ENCODE assay signal across 15 cellular contexts in the genomic region with DNA sequence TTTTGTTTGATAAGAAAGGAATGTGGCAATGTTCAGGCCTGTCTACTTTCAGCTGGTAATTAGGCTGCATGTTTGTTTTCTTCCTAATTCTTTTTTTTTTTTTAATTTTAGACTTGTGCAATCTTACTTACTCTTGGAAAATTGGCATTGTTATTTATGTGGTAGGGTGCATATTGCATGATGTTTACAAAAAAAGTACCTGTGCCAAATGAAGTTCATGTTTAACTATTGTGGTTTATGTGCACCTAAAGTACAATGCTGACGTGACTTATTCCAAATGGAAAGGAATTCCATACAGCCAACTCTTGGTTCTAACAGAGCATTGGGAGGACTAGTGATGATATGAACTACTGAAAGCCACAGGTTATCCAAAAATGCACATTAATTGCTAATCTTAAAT. TPM values are rescaled to one million over a fixed set of nuclear protein-coding genes. Genes with fewer than 3 reads are reported as not detected.
DNase-seq lines count a peak whose midpoint lies in the region; ATAC-seq, FAIRE-seq and TF ChIP-seq lines count a peak whose summit lies in the region.
"Had no signal": no experiment of that assay in that cellular context is flagged by ENCODE, and none has a peak within 500 bp of the region (broad histone marks: within the 10 kb centered on the region; RNA-seq: fewer than 3 reads in every experiment).

No MANE protein-coding gene starts in this region.

- no peak overlapping the region for H3K27ac Mint-ChIP-seq in CD8-positive, alpha-beta T cell
- H3K27ac Mint-ChIP-seq: B cell; CD4-positive, alpha-beta T cell; GM23338 had no signal

- POLR2A ChIA-PET in CD8-positive, alpha-beta T cell (lab: Charles Lee) = no interaction called here

- H3K27ac ChIP-seq in right lobe of liver = no peak overlapping the region
- H3K27ac ChIP-seq in left ventricle myocardium inferior (replicated peaks) = no peak overlapping the region
- H3K27ac ChIP-seq in SJCRH30 = no peak overlapping the region
- no peak overlapping the region for H3K27ac ChIP-seq in CD8-positive, alpha-beta T cell (ENCODE audit: low read depth, low read length)

- H3K36me3 ChIP-seq in bronchial epithelial cell (ENCODE audit: control insufficient read depth, insufficient read depth, low read length) (no peaks in the 10 kb centered on the region), right lobe of liver (no peaks in the 10 kb centered on the region), left ventricle myocardium inferior (no peaks in the 10 kb centered on the region), SJCRH30 (no peaks in the 10 kb centered on the region)
- no peaks in the 10 kb centered on the region for H3K36me3 ChIP-seq in CD8-positive, alpha-beta T cell (ENCODE audit: insufficient read depth, low read length)
- H3K36me3 ChIP-seq: HAP-1 had no signal

- peaks cover 3% of the 10 kb centered on the region for H3K9me3 Mint-ChIP-seq in CD8-positive, alpha-beta T cell
- H3K9me3 Mint-ChIP-seq: CD4-positive, alpha-beta T cell; GM23338 had no signal

- no peaks in the 10 kb centered on the region for H3K36me3 Mint-ChIP-seq in CD8-positive, alpha-beta T cell

- no peaks in the 10 kb centered on the region for H3K27me3 ChIP-seq in bronchial epithelial cell (ENCODE audit: control insufficient read depth, insufficient read depth, low read length)
- H3K27me3 ChIP-seq in right lobe of liver = no peaks in the 10 kb centered on the region
- no peaks in the 10 kb centered on the region for H3K27me3 ChIP-seq in left ventricle myocardium inferior (ENCODE audit: low read depth)
- no peaks in the 10 kb centered on the region for H3K27me3 ChIP-seq in SJCRH30
- H3K27me3 ChIP-seq in CD8-positive, alpha-beta T cell (ENCODE audit: insufficient read depth, low read length) = no peaks in the 10 kb centered on the region

- TF ChIP-seq CTCF in AG10803 (conservative IDR thresholded peaks at IDR 0.05; ENCODE audit: low read length) = no peak
- TF ChIP-seq CTCF in bronchial epithelial cell (IDR thresholded peaks at IDR 0.05; ENCODE audit: insufficient read depth, low read length, severe bottlenecking) = no peak
- no peak for TF ChIP-seq CTCF in right lobe of liver (IDR thresholded peaks at IDR 0.05)
- no peak for TF ChIP-seq CTCF in left ventricle myocardium inferior (IDR thresholded peaks at IDR 0.05; ENCODE audit: borderline replicate concordance)
- no peak for TF ChIP-seq CTCF in CD8-positive, alpha-beta T cell (IDR thresholded peaks at IDR 0.05)

- no peak for FAIRE-seq in bronchial epithelial cell (lab: Jason Lieb, UNC)

- TF ChIP-seq POLR2A in right lobe of liver (IDR thresholded peaks at IDR 0.05) = no peak

- DNase-seq in AG10803 (ENCODE audit: low read depth) = peak; percentile 14
- DNase-seq in H4 (ENCODE audit: low spot score) = peak; percentile 8
- DNase-seq in bronchial epithelial cell (ENCODE audit: low read depth) = peak; percentile 44
- no peak for DNase-seq in right lobe of liver
- no peak for DNase-seq in left ventricle myocardium inferior
- no peak for DNase-seq in activated CD4-positive, alpha-beta T cell treated with anti-CD3 and anti-CD28 coated beads for 1 hour
- no peak for DNase-seq in SJCRH30
- no peak for DNase-seq in CD8-positive, alpha-beta T cell
- DNase-seq: ACHN; C1 segment of cervical spinal cord; CD4-positive, alpha-beta T cell; GF-D8 had no signal

- H3K4me3 Mint-ChIP-seq in CD8-positive, alpha-beta T cell = no peak overlapping the region
- H3K4me3 Mint-ChIP-seq: B cell; CD4-positive, alpha-beta T cell; GM23338 had no signal

- intact Hi-C loops in right lobe of liver (cut with DNase I) (no loop called here), left ventricle myocardium inferior (cut with micrococcal nuclease) (no loop called here)
- intact Hi-C loops in CD8-positive, alpha-beta T cell (cut with DNase I, micrococcal nuclease) = no loop called here

- H3K27me3 Mint-ChIP-seq in CD8-positive, alpha-beta T cell (ENCODE audit: low read depth) = no peaks in the 10 kb centered on the region
- H3K27me3 Mint-ChIP-seq: B cell had no signal

- peak in 3 of 4 donors; percentile 62 to 64 (median 63) for ATAC-seq in right lobe of liver
- no peak for ATAC-seq in CD8-positive, alpha-beta T cell
- ATAC-seq: GM23338 had no signal

- WGBS in right lobe of liver (ENCODE audit: insufficient coverage, low coverage, low lambda C conversion rate, missing lambda C conversion rate) = 36% methylated on average over 1 of the region's 1 CpG

- no peaks in the 10 kb centered on the region for H3K4me1 Mint-ChIP-seq in CD8-positive, alpha-beta T cell (ENCODE audit: low read depth)
- H3K4me1 Mint-ChIP-seq: B cell, GM23338 had no signal

- H3K4me1 ChIP-seq in right lobe of liver (peaks cover 0 to 5% (median 0%) of the 10 kb centered on the region in 4 donors), left ventricle myocardium inferior (no peaks in the 10 kb centered on the region), SJCRH30 (no peaks in the 10 kb centered on the region)
- no peaks in the 10 kb centered on the region for H3K4me1 ChIP-seq in CD8-positive, alpha-beta T cell (ENCODE audit: insufficient read depth, low read length)
- H3K4me1 ChIP-seq: HAP-1 had no signal

- CTCF ChIA-PET in CD8-positive, alpha-beta T cell (lab: Charles Lee) = no interaction called here

- H3K9me3 ChIP-seq in right lobe of liver (no peaks in the 10 kb centered on the region), left ventricle myocardium inferior (replicated peaks) (no peaks in the 10 kb centered on the region), SJCRH30 (replicated peaks) (no peaks in the 10 kb centered on the region)
- H3K9me3 ChIP-seq in CD8-positive, alpha-beta T cell (ENCODE audit: low read length) = no peaks in the 10 kb centered on the region
- H3K9me3 ChIP-seq: HAP-1 had no signal

- H3K4me3 ChIP-seq in AG10803 (ENCODE audit: low read length) (no peak overlapping the region), bronchial epithelial cell (ENCODE audit: low read depth, low read length) (no peak overlapping the region), right lobe of liver (no peak overlapping the region), left ventricle myocardium inferior (no peak overlapping the region), SJCRH30 (no peak overlapping the region)
- H3K4me3 ChIP-seq in CD8-positive, alpha-beta T cell (ENCODE audit: low read depth, low read length) = no peak overlapping the region
- H3K4me3 ChIP-seq: GM23338, HAP-1 had no signal

RNA-seq across cellular contexts. Expression of gene KCNK2, which starts 51.0 kb away (rescaled TPM):
- 0.60 and 1.7 TPM in 2 replicates for total RNA-seq in H4 (2014; rRNA removed; shearing (Covaris generic))
- 1.3 TPM in 1 of 2 replicates, not detected in the other for total RNA-seq in bronchial epithelial cell
- under 1 TPM in 3 of 6 experiments, not detected in 3; 0.06 to 0.31 (median 0.12) TPM for total RNA-seq in right lobe of liver
- total RNA-seq in left ventricle myocardium inferior = 0.08 TPM
- not detected in 2 replicates for total RNA-seq in SJCRH30 (2014; rRNA removed; shearing (Covaris generic))
- total RNA-seq in CD8-positive, alpha-beta T cell = not detected
- total RNA-seq: B cell; CD4-positive, alpha-beta T cell had no signal

Comparison
In these comparisons a context has a peak if more than half of its experiments do, and no peak if none do; other contexts are left out.
1. DNase-seq: peak in AG10803 (single experiment), H4 (single experiment) and bronchial epithelial cell (single experiment); none in right lobe of liver (0 of 3), left ventricle myocardium inferior (single experiment), activated CD4-positive, alpha-beta T cell treated with anti-CD3 and anti-CD28 coated beads for 1 hour (single experiment), SJCRH30 (0 of 2) and CD8-positive, alpha-beta T cell (0 of 7).